10 cellular contexts compared by ENCODE assay signal in the genomic region with DNA sequence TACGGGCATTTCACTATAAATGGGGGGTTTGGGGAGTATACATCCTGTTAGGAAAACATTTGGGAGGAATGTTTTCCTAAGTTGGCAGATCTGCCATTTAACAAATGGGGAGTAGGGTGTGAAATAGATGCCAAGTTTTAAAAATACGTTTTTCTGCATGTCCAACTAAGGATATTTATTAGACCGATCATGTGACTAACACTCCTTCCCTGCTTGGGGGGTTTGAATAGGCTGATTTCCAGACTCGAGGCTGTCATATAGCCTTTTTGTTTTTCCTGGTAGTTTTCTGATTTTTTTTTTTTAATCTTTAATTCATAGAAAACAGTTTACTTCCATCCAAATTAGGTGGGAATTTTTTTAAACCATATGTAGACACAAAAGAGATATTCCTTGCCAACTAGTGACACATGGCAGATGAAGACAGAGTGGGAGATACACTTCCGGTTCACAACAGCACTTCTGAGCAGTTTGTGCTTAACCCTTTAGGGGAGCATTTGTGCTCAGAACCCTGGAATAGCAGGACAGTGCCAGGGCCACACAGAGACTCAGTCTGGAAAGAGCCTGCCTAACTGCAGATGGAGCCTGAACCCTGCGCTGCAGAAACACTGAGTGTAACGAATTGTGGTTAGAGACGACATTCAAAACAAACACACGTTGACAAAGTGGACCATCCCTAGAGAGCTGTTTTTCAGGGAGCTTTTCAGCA. TPM values are rescaled to one million over a fixed set of nuclear protein-coding genes. Genes with fewer than 3 reads are reported as not detected.
DNase-seq lines count a peak whose midpoint lies in the region; ATAC-seq and TF ChIP-seq lines count a peak whose summit lies in the region.
"Had no signal": no experiment of that assay in that cellular context is flagged by ENCODE, and none has a peak within 500 bp of the region (broad histone marks: within the 10 kb centered on the region; RNA-seq: fewer than 3 reads in every experiment).

No MANE protein-coding gene starts in this region.

- H3K9ac ChIP-seq in neural progenitor cell: no peak overlapping the region

- peaks cover 2% of the 10 kb centered on the region for H3K27me3 Mint-ChIP-seq in neural progenitor cell (ENCODE audit: insufficient read depth, low read depth)

- H3K36me3 ChIP-seq in neural progenitor cell: no peaks in the 10 kb centered on the region
- H3K36me3 ChIP-seq: WERI-Rb-1 had no signal

- ATAC-seq in GM18511 (IDR thresholded peaks at IDR 0.05; ENCODE audit: unreplicated experiment) (no peak), HG03378 (IDR thresholded peaks at IDR 0.05; ENCODE audit: unreplicated experiment) (no peak)

- no peaks in the 10 kb centered on the region for H3K36me3 Mint-ChIP-seq in neural progenitor cell

- H3K4me2 ChIP-seq in neural progenitor cell: no peak overlapping the region

- no peak overlapping the region for H3K27ac ChIP-seq in neural progenitor cell
- H3K27ac ChIP-seq: WERI-Rb-1 had no signal

- no peak overlapping the region for H3K4me3 Mint-ChIP-seq in neural progenitor cell

- H2AFZ ChIP-seq in neural progenitor cell (replicated peaks): no peak overlapping the region

- H3K9me3 Mint-ChIP-seq in neural progenitor cell: no peaks in the 10 kb centered on the region

- no peaks in the 10 kb centered on the region for H3K9me3 ChIP-seq in neural progenitor cell (ENCODE audit: low read depth)

- no peak for TF ChIP-seq CTCF in cardiac fibroblast (IDR thresholded peaks at IDR 0.05; ENCODE audit: low read depth, low read length)
- no peak for TF ChIP-seq CTCF in neural progenitor cell (IDR thresholded peaks at IDR 0.05)
- TF ChIP-seq CTCF in lower leg skin (IDR thresholded peaks at IDR 0.05): no peak

- H3K4me3 ChIP-seq in cardiac fibroblast (replicated peaks in 1 of 2; ENCODE audit: low read depth in 2 of 2, low read length in 2 of 2): no peak overlapping the region
- no peak overlapping the region for H3K4me3 ChIP-seq in neural progenitor cell
- H3K4me3 ChIP-seq in lower leg skin (ENCODE audit: low read depth, poor library complexity, severe bottlenecking): no peak overlapping the region

- H4K20me1 ChIP-seq in neural progenitor cell (ENCODE audit: low read depth): peaks cover 11% of the 10 kb centered on the region

- H3K27ac Mint-ChIP-seq in neural progenitor cell: peak overlapping the region; percentile 69

- peaks cover 15% of the 10 kb centered on the region for H3F3A ChIP-seq in neural progenitor cell (ENCODE audit: low read depth)

- H3K4me1 Mint-ChIP-seq in neural progenitor cell: peaks cover 11% of the 10 kb centered on the region

- DNase-seq in Daoy (ENCODE audit: low read depth) (peak; percentile 32), LHCN-M2 (ENCODE audit: low read depth) (peak; percentile 54), cardiac fibroblast (ENCODE audit: low read depth in 2 of 2) (peak; percentile 59 to 69), neural progenitor cell (ENCODE audit: low spot score) (no peak), germinal center (ENCODE audit: low spot score) (no peak), lower leg skin (ENCODE audit: low spot score in 2 of 2) (no peak)
- DNase-seq: OCI-M1, WERI-Rb-1 had no signal

- 34 to 37% methylated on average over 9 of the region's 9 CpGs for WGBS in lower leg skin, 2 donors

- H3K79me2 ChIP-seq in neural progenitor cell (ENCODE audit: low read depth): peaks cover 45% of the 10 kb centered on the region

- intact Hi-C loops in lower leg skin (cut with DNase I; ENCODE audit: low total_unique reads): no loop called here

- peaks cover 11% of the 10 kb centered on the region for H3K27me3 ChIP-seq in neural progenitor cell

- no peak for TF ChIP-seq POLR2A in lower leg skin (IDR thresholded peaks at IDR 0.05)

- H3K4me1 ChIP-seq in neural progenitor cell: peaks cover 4% of the 10 kb centered on the region

RNA-seq across cellular contexts. Expression of a gene that starts 5.6 kb away (rescaled TPM):
- total RNA-seq in Daoy (2014; rRNA removed; shearing (Covaris generic)): 43.9 and 45.6 TPM in 2 replicates
- 60.7 and 64.1 TPM in 2 replicates for total RNA-seq in LHCN-M2 (2014; rRNA removed)
- polyA plus RNA-seq in LHCN-M2 (2012): 44.2 TPM
- total RNA-seq in neural progenitor cell (ENCODE audit: low replicate concordance): 37.9 and 49.8 TPM in 2 replicates
- total RNA-seq in lower leg skin: 100 to 1,000 TPM in 1 of 4 donors, 10 to 100 TPM in 3; 73.8 to 128 (median 87.7) TPM

Comparison
In these comparisons a context has a peak if more than half of its experiments do, and no peak if none do; other contexts are left out.
1. DNase-seq: peak in Daoy (single experiment), LHCN-M2 (single experiment) and cardiac fibroblast (2 of 2); none in neural progenitor cell (single experiment), germinal center (single experiment) and lower leg skin (0 of 2).